ENCODE assay signal across 23 cellular contexts in genomic region chr17:9859781-9860180, GRCh38. TPM values are rescaled to one million over a fixed set of nuclear protein-coding genes. Genes with fewer than 3 reads are reported as not detected.
DNase-seq lines count a peak whose midpoint lies in the region; TF ChIP-seq lines count a peak whose summit lies in the region.
"Had no signal": no experiment of that assay in that cellular context is flagged by ENCODE, and none has a peak within 500 bp of the region (broad histone marks: within the 10 kb centered on the region; RNA-seq: fewer than 3 reads in every experiment).

No MANE protein-coding gene starts in this region.

- no peak overlapping the region for H3K23ac ChIP-seq in H9 (ENCODE audit: insufficient read length, low read depth, low read length)

- no peaks in the 10 kb centered on the region for H3K79me1 ChIP-seq in H9 (ENCODE audit: insufficient read depth, low read depth, low read length, poor library complexity, severe bottlenecking)

- no peaks in the 10 kb centered on the region for H3K27me3 ChIP-seq in H9 (ENCODE audit: insufficient read depth, low read length)
- no peaks in the 10 kb centered on the region for H3K27me3 ChIP-seq in MM.1S (replicated peaks; ENCODE audit: insufficient read depth, low read length)
- H3K27me3 ChIP-seq: BE2C; BLaER1 treated with 17β-estradiol and CSF1 and Interleukin-3, amounts not matched to agents 10 nM and 100 nM had no signal

- H2BK20ac ChIP-seq in H9 (ENCODE audit: low read depth, low read length, poor library complexity, severe bottlenecking): no peak overlapping the region

- TF ChIP-seq CTCF in H9 (conservative IDR thresholded peaks at IDR 0.05): no peak
- TF ChIP-seq CTCF in MM.1S (IDR thresholded peaks at IDR 0.05; ENCODE audit: low read length): no peak

- H2AFZ ChIP-seq in H9 (ENCODE audit: low read length): no peak overlapping the region
- no peak overlapping the region for H2AFZ ChIP-seq in MM.1S (ENCODE audit: low read length)

- H3T11ph ChIP-seq in H9 (ENCODE audit: low read length): no peak overlapping the region

- H3K36me3 Mint-ChIP-seq in H9 (ENCODE audit: insufficient read depth in 1 of 3, low read depth in 3 of 3): no peaks in the 10 kb centered on the region
- H3K36me3 Mint-ChIP-seq: CD14-positive monocyte; CD8-positive, alpha-beta memory T cell had no signal

- H3K27me3 Mint-ChIP-seq in H9 (ENCODE audit: low read depth): peaks cover 8% of the 10 kb centered on the region
- H3K27me3 Mint-ChIP-seq: CD4-positive, alpha-beta T cell had no signal

- no peak overlapping the region for H3K18ac ChIP-seq in H9 (ENCODE audit: insufficient read length, low read depth, low read length)

- no peak overlapping the region for H2BK120ac ChIP-seq in H9 (ENCODE audit: low read depth, low read length, poor library complexity, severe bottlenecking)

- no peak overlapping the region for H3K9ac ChIP-seq in H9 (ENCODE audit: extremely low read depth, insufficient read length, low read length)
- H3K9ac ChIP-seq in MM.1S (ENCODE audit: low read length): no peak overlapping the region
- H3K9ac ChIP-seq: BLaER1 treated with 17β-estradiol and CSF1 and Interleukin-3, amounts not matched to agents 10 nM and 100 nM had no signal

- H3K4me3 ChIP-seq in MM.1S (ENCODE audit: low read length): no peak overlapping the region
- H3K4me3 ChIP-seq: A549; BLaER1 treated with 17β-estradiol and CSF1 and Interleukin-3, amounts not matched to agents 10 nM and 100 nM had no signal

- no peak overlapping the region for H3K27ac Mint-ChIP-seq in H9
- H3K27ac Mint-ChIP-seq: CD14-positive monocyte; CD4-positive, alpha-beta T cell; CD8-positive, alpha-beta memory T cell had no signal

- no peak overlapping the region for H2BK12ac ChIP-seq in H9 (ENCODE audit: insufficient read length, low read depth, low read length)

- H3K9me2 ChIP-seq in MM.1S (replicated peaks; ENCODE audit: insufficient read depth, low read length): no peaks in the 10 kb centered on the region

- no peak overlapping the region for H4K8ac ChIP-seq in H9 (replicated peaks; ENCODE audit: insufficient read length, low read depth, low read length)

- H3K4me3 Mint-ChIP-seq in H9: no peak overlapping the region
- H3K4me3 Mint-ChIP-seq: CD14-positive monocyte; CD4-positive, alpha-beta T cell; CD8-positive, alpha-beta memory T cell had no signal

- H4K5ac ChIP-seq in H9 (ENCODE audit: insufficient read length, low read depth, low read length): no peak overlapping the region

- H3K36me3 ChIP-seq in MM.1S (replicated peaks; ENCODE audit: insufficient read depth, low read length): no peaks in the 10 kb centered on the region
- H3K36me3 ChIP-seq: BE2C; BLaER1 treated with 17β-estradiol and CSF1 and Interleukin-3, amounts not matched to agents 10 nM and 100 nM had no signal

- H4K91ac ChIP-seq in H9 (ENCODE audit: insufficient read length, low read depth, low read length): no peak overlapping the region

- H3K9me3 ChIP-seq in H9 (ENCODE audit: control insufficient read depth, low read depth, low read length) (no peaks in the 10 kb centered on the region), MM.1S (replicated peaks; ENCODE audit: insufficient read depth, low read length) (no peaks in the 10 kb centered on the region)
- H3K9me3 ChIP-seq: BE2C had no signal

- no peak overlapping the region for H2BK5ac ChIP-seq in H9 (ENCODE audit: insufficient read length, low read length)

- H3K4me1 ChIP-seq in H9 (ENCODE audit: insufficient read depth, low read length) (no peaks in the 10 kb centered on the region), MM.1S (ENCODE audit: low read length) (no peaks in the 10 kb centered on the region)
- H3K4me1 ChIP-seq: A549; BE2C; BLaER1 treated with 17β-estradiol and CSF1 and Interleukin-3, amounts not matched to agents 10 nM and 100 nM had no signal

- no peaks in the 10 kb centered on the region for H3K4me1 Mint-ChIP-seq in H9
- H3K4me1 Mint-ChIP-seq: CD14-positive monocyte; CD8-positive, alpha-beta memory T cell had no signal

- H3K14ac ChIP-seq in H9 (ENCODE audit: insufficient read depth, low read length): no peak overlapping the region

- H3K23me2 ChIP-seq in H9 (ENCODE audit: insufficient read length, low read depth, low read length, poor library complexity, severe bottlenecking): no peaks in the 10 kb centered on the region

- WGBS in H9 (ENCODE audit: extremely low coverage, insufficient read length, low lambda C conversion rate): no CpG with 5 or more reads among the region's 5 CpGs

- DNase-seq in H9 (peak; percentile 13), ecto neural progenitor cell (ENCODE audit: low spot score) (peak; percentile 20), islet precursor cell (peak; percentile 18), MM.1S (no peak), SW 1271 (lab: John Stamatoyannopoulos, UW) (no peak), COR-L47 (lab: John Stamatoyannopoulos, UW) (no peak)
- DNase-seq: 8988T; ACHN; AML-193; BE2C; Calu3; CD4-positive, alpha-beta T cell; CD8-positive, alpha-beta memory T cell; DMS53; DMS79 treated with DMSO at 0.1 percent for 48 hours; GF-D8; GOT3; HCEC 1CT had no signal

- H3K27ac ChIP-seq in H9 (ENCODE audit: insufficient read length, low read depth, low read length): no peak overlapping the region
- H3K27ac ChIP-seq in MM.1S (ENCODE audit: low read length): no peak overlapping the region
- H3K27ac ChIP-seq: A549; BLaER1 treated with 17β-estradiol and CSF1 and Interleukin-3, amounts not matched to agents 10 nM and 100 nM had no signal

- H3K79me2 ChIP-seq in H9 (ENCODE audit: insufficient read depth, low read length) (no peaks in the 10 kb centered on the region), MM.1S (ENCODE audit: low read length) (no peaks in the 10 kb centered on the region)

- H3K4me2 ChIP-seq in H9 (ENCODE audit: insufficient read depth, insufficient read length, low read length): no peak overlapping the region
- no peak overlapping the region for H3K4me2 ChIP-seq in MM.1S (ENCODE audit: low read depth, low read length)
- H3K4me2 ChIP-seq: A549; BLaER1 treated with 17β-estradiol and CSF1 and Interleukin-3, amounts not matched to agents 10 nM and 100 nM had no signal

- no peak overlapping the region for H3K4ac ChIP-seq in H9 (ENCODE audit: low read depth, low read length)

- H3K56ac ChIP-seq in H9 (ENCODE audit: insufficient read length, low read depth, low read length): no peak overlapping the region

- peaks cover 8 to 25% of the 10 kb centered on the region in 2 experiments; a peak in 4 of 5 replicates for H3K9me3 Mint-ChIP-seq in H9
- H3K9me3 Mint-ChIP-seq: CD4-positive, alpha-beta T cell had no signal

- H4K20me1 ChIP-seq in H9 (ENCODE audit: control insufficient read depth, insufficient read depth, insufficient read length) (no peaks in the 10 kb centered on the region), MM.1S (ENCODE audit: insufficient read depth, low read length) (no peaks in the 10 kb centered on the region)
- H4K20me1 ChIP-seq: BLaER1 treated with 17β-estradiol and CSF1 and Interleukin-3, amounts not matched to agents 10 nM and 100 nM had no signal

- no peak overlapping the region for H2AK5ac ChIP-seq in H9 (ENCODE audit: insufficient read length, low read length)

- no peaks in the 10 kb centered on the region for H3F3A ChIP-seq in MM.1S (ENCODE audit: insufficient read depth, low read length)

- no peak overlapping the region for H2BK15ac ChIP-seq in H9 (ENCODE audit: low read depth, low read length)

RNA-seq across cellular contexts. Expression of gene GLP2R, which starts 34.1 kb away (rescaled TPM):
- total RNA-seq in H9 (2021): not detected in 2 replicates
- total RNA-seq: CD4-positive, alpha-beta T cell; CD8-positive, alpha-beta memory T cell; G401 had no signal

RNA-seq across cellular contexts. Expression of gene GSG1L2, which starts 37.9 kb away (rescaled TPM):
- total RNA-seq in H9 (2021): not detected in 2 replicates
- total RNA-seq: Calu3; CD4-positive, alpha-beta T cell; CD8-positive, alpha-beta memory T cell; Daoy; G401 had no signal

RNA-seq across cellular contexts. Expression of gene RCVRN, which starts 45.3 kb away (rescaled TPM):
- not detected in 2 replicates for total RNA-seq in H9 (2021)
- total RNA-seq: Calu3; CD4-positive, alpha-beta T cell; CD8-positive, alpha-beta memory T cell; Daoy; G401 had no signal

Comparison
In these comparisons a context has a peak if more than half of its experiments do, and no peak if none do; other contexts are left out.
1. DNase-seq: peak in H9 (single experiment), ecto neural progenitor cell (single experiment) and islet precursor cell (single experiment); none in MM.1S (single experiment), SW 1271 (0 of 2) and COR-L47 (single experiment).